Comparison of ENCODE assay signal across 11 cellular contexts in the genomic region with DNA sequence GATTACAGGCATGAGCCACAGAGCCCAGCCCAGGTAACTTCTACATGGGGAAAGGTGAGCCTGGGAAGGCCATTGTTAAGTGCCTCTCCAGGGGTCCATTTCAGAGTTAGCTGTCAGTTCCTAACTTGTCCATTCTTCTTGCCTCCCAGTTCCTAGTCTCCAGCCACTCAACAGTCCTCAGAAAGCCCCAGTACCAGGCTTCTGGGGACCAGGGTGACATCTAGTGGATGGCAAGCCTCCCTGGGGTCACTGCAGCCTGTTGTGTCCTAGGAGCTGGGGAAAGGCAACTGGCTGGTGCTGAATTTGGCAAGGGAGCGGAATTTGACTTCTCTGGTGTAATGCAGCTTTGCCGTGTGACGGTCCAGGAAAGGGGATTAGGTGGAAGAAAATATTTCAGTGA. TPM values are rescaled to one million over a fixed set of nuclear protein-coding genes. Genes with fewer than 3 reads are reported as not detected.
A peak's percentile ranks its signal among the peaks of the same experiment; 100 is the strongest.
DNase-seq lines count a peak whose midpoint lies in the region; ATAC-seq, FAIRE-seq and TF ChIP-seq lines count a peak whose summit lies in the region.
"Had no signal": no experiment of that assay in that cellular context is flagged by ENCODE, and none has a peak within 500 bp of the region (broad histone marks: within the 10 kb centered on the region; RNA-seq: fewer than 3 reads in every experiment).

No MANE protein-coding gene starts in this region.

- ATAC-seq in HG03457 (IDR thresholded peaks at IDR 0.05; ENCODE audit: unreplicated experiment) = no peak

- H3K79me2 ChIP-seq in endothelial cell of umbilical vein (ENCODE audit: control insufficient read depth, insufficient read depth, low read length) = no peaks in the 10 kb centered on the region

- no peak overlapping the region for H3K4me2 ChIP-seq in endothelial cell of umbilical vein (ENCODE audit: insufficient read depth, low read length)

- no peak overlapping the region for H3K4me3 ChIP-seq in endothelial cell of umbilical vein (replicated peaks in 1 of 3; ENCODE audit: insufficient read depth in 1 of 3, low read depth in 1 of 3, low read length in 3 of 3)
- H3K4me3 ChIP-seq: skin epidermis had no signal

- CTCF ChIA-PET in endothelial cell of umbilical vein (lab: Charles Lee) = interaction anchor here (0.6 to 4.2 kb wide), 3 partner anchors 29 to 472 kb away, joined by 3 to 18 read pairs (median 4); no protein-coding TSS in a partner anchor

- BruUV-seq in endothelial cell of umbilical vein (replicated peaks; lab: Mats Ljungman, UMichigan) = no TSS peak

- no peaks in the 10 kb centered on the region for H3K27me3 Mint-ChIP-seq in activated CD4-positive, alpha-beta T cell treated with anti-CD3 and anti-CD28 coated beads, Interleukin-2, amount 10 ng/mL, durations not matched to agents 24 days and 14 days

- POLR2A ChIA-PET in endothelial cell of umbilical vein (lab: Charles Lee) = no interaction called here

- H4K20me1 ChIP-seq in endothelial cell of umbilical vein (replicated peaks; ENCODE audit: control insufficient read depth, extremely low read depth, insufficient read depth, low read length) = no peaks in the 10 kb centered on the region

- no peaks in the 10 kb centered on the region for H3K36me3 ChIP-seq in endothelial cell of umbilical vein (ENCODE audit: control insufficient read depth in 2 of 2, extremely low read depth in 1 of 2, insufficient read depth in 2 of 2, low read length in 2 of 2)

- H3K9ac ChIP-seq in endothelial cell of umbilical vein (replicated peaks; ENCODE audit: extremely low read depth, insufficient read depth, low read length) = no peak overlapping the region

- DNase-seq in activated CD4-positive, alpha-beta T cell treated with anti-CD3 and anti-CD28 coated beads, Interleukin-2, amount 10 ng/mL, durations not matched to agents 24 days and 14 days = peak; percentile 68
- no peak for DNase-seq in activated CD4-positive, alpha-beta T cell treated with anti-CD3 and anti-CD28 coated beads, Interleukin-2, amount 50 U/mL, for 1 hour
- DNase-seq in NOMO-1 treated with dmso at 0.1 percent for 144 hours (lab: John Stamatoyannopoulos, UW; ENCODE audit: unreplicated experiment) (peak; percentile 58), endothelial cell of umbilical vein (ENCODE audit: low read depth, low spot score) (no peak), nucleus accumbens (lab: John Stamatoyannopoulos, UW) (peak in 48 of 56 donors; percentile 23 to 84 (median 64)), HCEC 1CT (no peak), OCI-M2 (lab: John Stamatoyannopoulos, UW; ENCODE audit: unreplicated experiment) (no peak)

- H3K4me1 ChIP-seq in endothelial cell of umbilical vein (ENCODE audit: control insufficient read depth, extremely low read depth, insufficient read depth, low read length) = no peaks in the 10 kb centered on the region

- FAIRE-seq in endothelial cell of umbilical vein (lab: Jason Lieb, UNC) = peak; percentile 33
- FAIRE-seq: G401.6 had no signal

- H3K27ac Mint-ChIP-seq in activated CD4-positive, alpha-beta T cell treated with anti-CD3 and anti-CD28 coated beads, Interleukin-2, amount 10 ng/mL, durations not matched to agents 24 days and 14 days = no peak overlapping the region

- H3K9me3 ChIP-seq in endothelial cell of umbilical vein (replicated peaks; ENCODE audit: control insufficient read depth, insufficient read depth, low read length) = no peaks in the 10 kb centered on the region

- peaks cover 3% of the 10 kb centered on the region for H3K9me3 Mint-ChIP-seq in activated CD4-positive, alpha-beta T cell treated with anti-CD3 and anti-CD28 coated beads, Interleukin-2, amount 10 ng/mL, durations not matched to agents 24 days and 14 days

- H3K36me3 Mint-ChIP-seq in activated CD4-positive, alpha-beta T cell treated with anti-CD3 and anti-CD28 coated beads, Interleukin-2, amount 10 ng/mL, durations not matched to agents 24 days and 14 days (ENCODE audit: low read depth) = no peaks in the 10 kb centered on the region

- H3K27me3 ChIP-seq in endothelial cell of umbilical vein (ENCODE audit: control insufficient read depth in 2 of 2, insufficient read depth in 2 of 2, low read length in 2 of 2) = peaks cover 0 to 11% of the 10 kb centered on the region in 2 experiments

- peaks cover 5% of the 10 kb centered on the region for H3K4me1 Mint-ChIP-seq in activated CD4-positive, alpha-beta T cell treated with anti-CD3 and anti-CD28 coated beads, Interleukin-2, amount 10 ng/mL, durations not matched to agents 24 days and 14 days

- no peak overlapping the region for H3K27ac ChIP-seq in endothelial cell of umbilical vein (ENCODE audit: insufficient read depth, low read depth, low read length)
- H3K27ac ChIP-seq: skin epidermis had no signal

- intact Hi-C loops in activated CD4-positive, alpha-beta T cell treated with anti-CD3 and anti-CD28 coated beads, Interleukin-2, amount 10 ng/mL, durations not matched to agents 24 days and 14 days (cut with micrococcal nuclease) = no loop called here
- intact Hi-C loops in endothelial cell of umbilical vein (cut with micrococcal nuclease) = no loop called here

- H3K4me3 Mint-ChIP-seq in activated CD4-positive, alpha-beta T cell treated with anti-CD3 and anti-CD28 coated beads, Interleukin-2, amount 10 ng/mL, durations not matched to agents 24 days and 14 days = no peak overlapping the region

- dilution Hi-C loops in endothelial cell of umbilical vein (cut with MboI; ENCODE audit: extremely low pct_ligation_motif_present, low sequenced_read_pairs) = no loop called here

- no peak for TF ChIP-seq POLR2A in endothelial cell of umbilical vein (IDR thresholded peaks at IDR 0.05; ENCODE audit: low read depth, low read length)

- H2AFZ ChIP-seq in endothelial cell of umbilical vein (ENCODE audit: low read depth, low read length) = no peak overlapping the region

- no peaks in the 10 kb centered on the region for H3K9me1 ChIP-seq in endothelial cell of umbilical vein (replicated peaks; ENCODE audit: control insufficient read depth, extremely low read depth, insufficient read depth, low read length)

- peak in 1 of 2 donors; percentile 18 for TF ChIP-seq CTCF in endothelial cell of umbilical vein (IDR thresholded peaks at IDR 0.05; ENCODE audit: extremely low read depth in 1 of 2, insufficient read depth in 1 of 2, low read depth in 1 of 2, low read length in 2 of 2)

TF ChIP-seq in endothelial cell of umbilical vein, 7 proteins besides CTCF, POLR2A, EP300 and RAD21 (continues in another document):
- no peak for TF ChIP-seq MYC (IDR thresholded peaks at IDR 0.05; ENCODE audit: low read depth, low read length)
- TF ChIP-seq, protein P1, sequence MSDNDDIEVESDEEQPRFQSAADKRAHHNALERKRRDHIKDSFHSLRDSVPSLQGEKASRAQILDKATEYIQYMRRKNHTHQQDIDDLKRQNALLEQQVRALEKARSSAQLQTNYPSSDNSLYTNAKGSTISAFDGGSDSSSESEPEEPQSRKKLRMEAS (IDR thresholded peaks at IDR 0.05; ENCODE audit: insufficient read depth, insufficient read length) = no peak

RNA-seq across cellular contexts. Expression of a gene that starts 2.1 kb away (rescaled TPM):
- not detected in 2 replicates for total RNA-seq in activated CD4-positive, alpha-beta T cell treated with anti-CD3 and anti-CD28 coated beads, Interleukin-2, amount 10 ng/mL, durations not matched to agents 24 days and 14 days
- not detected in 2 replicates for total RNA-seq in endothelial cell of umbilical vein
- not detected in 2 replicates for polyA plus RNA-seq in endothelial cell of umbilical vein
- not detected in 2 replicates for polyA plus RNA-seq in endothelial cell of umbilical vein (2011; cell fraction: cytosol; rRNA removed)
- not detected in 2 replicates for polyA plus RNA-seq in endothelial cell of umbilical vein (2011; cell fraction: nucleus; rRNA removed)
- polyA plus RNA-seq in endothelial cell of umbilical vein (2012) = not detected in 2 replicates
- 0.13 and 0.70 TPM in 2 replicates for polyA minus RNA-seq in endothelial cell of umbilical vein
- polyA minus RNA-seq in endothelial cell of umbilical vein (2011; cell fraction: cytosol; rRNA and poly(A)+ RNA removed) = not detected
- not detected in 2 replicates for polyA minus RNA-seq in endothelial cell of umbilical vein (2011; cell fraction: nucleus; rRNA and poly(A)+ RNA removed)
- total RNA-seq: activated CD8-positive, alpha-beta memory T cell treated with anti-CD3 and anti-CD28 coated beads for 36 hours had no signal

RNA-seq across cellular contexts. Expression of a gene that starts 17.0 kb away (rescaled TPM):
- not detected in 2 replicates for total RNA-seq in activated CD4-positive, alpha-beta T cell treated with anti-CD3 and anti-CD28 coated beads, Interleukin-2, amount 10 ng/mL, durations not matched to agents 24 days and 14 days
- total RNA-seq in endothelial cell of umbilical vein = not detected in 2 replicates
- not detected in 2 replicates for polyA plus RNA-seq in endothelial cell of umbilical vein
- polyA plus RNA-seq in endothelial cell of umbilical vein (2011; cell fraction: cytosol; rRNA removed) = not detected in 2 replicates
- polyA plus RNA-seq in endothelial cell of umbilical vein (2011; cell fraction: nucleus; rRNA removed) = not detected in 2 replicates
- polyA plus RNA-seq in endothelial cell of umbilical vein (2012) = not detected in 2 replicates
- not detected in 2 replicates for polyA minus RNA-seq in endothelial cell of umbilical vein
- not detected for polyA minus RNA-seq in endothelial cell of umbilical vein (2011; cell fraction: cytosol; rRNA and poly(A)+ RNA removed)
- not detected in 2 replicates for polyA minus RNA-seq in endothelial cell of umbilical vein (2011; cell fraction: nucleus; rRNA and poly(A)+ RNA removed)

RNA-seq across cellular contexts. Expression of a gene that starts 28.6 kb away (rescaled TPM):
- 12.2 and 14.7 TPM in 2 replicates for total RNA-seq in activated CD4-positive, alpha-beta T cell treated with anti-CD3 and anti-CD28 coated beads, Interleukin-2, amount 10 ng/mL, durations not matched to agents 24 days and 14 days
- 0.95 TPM in 1 of 2 replicates, not detected in the other for total RNA-seq in endothelial cell of umbilical vein
- 0.88 and 1.7 TPM in 2 replicates for polyA plus RNA-seq in endothelial cell of umbilical vein
- 1.0 and 1.4 TPM in 2 replicates for polyA plus RNA-seq in endothelial cell of umbilical vein (2011; cell fraction: cytosol; rRNA removed)
- polyA plus RNA-seq in endothelial cell of umbilical vein (2011; cell fraction: nucleus; rRNA removed) = 0.36 TPM in 1 of 2 replicates, not detected in the other
- 3.3 and 4.1 TPM in 2 replicates for polyA plus RNA-seq in endothelial cell of umbilical vein (2012)
- polyA minus RNA-seq in endothelial cell of umbilical vein = not detected in 2 replicates
- not detected for polyA minus RNA-seq in endothelial cell of umbilical vein (2011; cell fraction: cytosol; rRNA and poly(A)+ RNA removed)
- not detected in 2 replicates for polyA minus RNA-seq in endothelial cell of umbilical vein (2011; cell fraction: nucleus; rRNA and poly(A)+ RNA removed)

RNA-seq across cellular contexts. Expression of a gene that starts 55.2 kb away (rescaled TPM):
- total RNA-seq in activated CD4-positive, alpha-beta T cell treated with anti-CD3 and anti-CD28 coated beads, Interleukin-2, amount 10 ng/mL, durations not matched to agents 24 days and 14 days = not detected in 2 replicates
- not detected in 2 replicates for total RNA-seq in endothelial cell of umbilical vein
- polyA plus RNA-seq in endothelial cell of umbilical vein = 0.40 TPM in 1 of 2 replicates, not detected in the other
- not detected in 2 replicates for polyA plus RNA-seq in endothelial cell of umbilical vein (2011; cell fraction: cytosol; rRNA removed)
- polyA plus RNA-seq in endothelial cell of umbilical vein (2011; cell fraction: nucleus; rRNA removed) = 0.50 TPM in 1 of 2 replicates, not detected in the other
- polyA plus RNA-seq in endothelial cell of umbilical vein (2012) = not detected in 2 replicates
- not detected in 2 replicates for polyA minus RNA-seq in endothelial cell of umbilical vein
- polyA minus RNA-seq in endothelial cell of umbilical vein (2011; cell fraction: cytosol; rRNA and poly(A)+ RNA removed) = not detected
- not detected in 2 replicates for polyA minus RNA-seq in endothelial cell of umbilical vein (2011; cell fraction: nucleus; rRNA and poly(A)+ RNA removed)

Comparison
In these comparisons a context has a peak if more than half of its experiments do, and no peak if none do; other contexts are left out.
1. DNase-seq: peak in activated CD4-positive, alpha-beta T cell treated with anti-CD3 and anti-CD28 coated beads, Interleukin-2, amount 10 ng/mL, durations not matched to agents 24 days and 14 days (single experiment), NOMO-1 treated with dmso at 0.1 percent for 144 hours (single experiment) and nucleus accumbens (48 of 56); none in activated CD4-positive, alpha-beta T cell treated with anti-CD3 and anti-CD28 coated beads, Interleukin-2, amount 50 U/mL, for 1 hour (single experiment), endothelial cell of umbilical vein (single experiment), HCEC 1CT (single experiment) and OCI-M2 (single experiment).